In the genomic region with DNA sequence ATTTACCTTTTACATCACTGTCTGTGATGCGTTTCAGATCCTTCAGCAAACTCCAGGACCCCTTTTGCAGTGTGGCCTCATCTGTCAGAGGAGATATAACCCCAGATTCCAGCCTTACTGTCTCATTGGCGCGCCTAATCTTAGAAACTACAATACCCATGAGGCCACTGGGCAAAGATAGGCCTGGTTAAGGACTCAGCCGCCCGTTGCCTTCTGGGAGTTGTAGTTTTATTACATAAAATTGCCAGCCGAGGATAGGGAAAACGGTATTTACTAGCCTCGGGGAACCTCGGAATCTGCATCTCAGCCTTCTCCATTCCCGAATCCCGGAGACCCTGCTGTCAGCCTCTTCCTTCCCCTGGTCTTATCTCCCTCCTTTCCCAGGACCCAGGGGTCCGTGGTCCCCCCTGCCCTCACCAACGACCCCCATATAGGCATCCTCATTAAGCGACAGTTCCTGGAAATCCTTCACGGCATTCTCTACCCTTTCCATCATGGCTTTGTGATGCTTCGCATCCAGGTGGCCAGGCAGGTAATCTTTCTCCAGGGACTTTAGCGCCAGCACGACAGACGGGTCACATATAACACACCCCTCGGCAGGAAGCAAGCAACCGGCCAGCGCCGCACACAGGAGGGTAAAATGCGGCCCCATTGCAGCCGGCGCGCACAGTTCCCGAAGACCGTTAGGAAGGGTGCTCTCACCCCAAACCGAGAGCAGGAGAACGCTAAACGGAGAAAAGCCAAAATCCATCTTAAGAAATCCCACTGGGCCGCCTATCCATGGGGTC, we compare ENCODE assay signal across 8 cellular contexts. TPM values are rescaled to one million over a fixed set of nuclear protein-coding genes. Genes with fewer than 3 reads are reported as not detected.
DNase-seq lines count a peak whose midpoint lies in the region; ATAC-seq and TF ChIP-seq lines count a peak whose summit lies in the region.

No MANE protein-coding gene starts in this region.

- H3K4me1 ChIP-seq in psoas muscle, result no peaks in the 10 kb centered on the region

- no peak overlapping the region for H3K27ac ChIP-seq in psoas muscle

- intact Hi-C loops in psoas muscle (cut with DNase I), result no loop called here

- DNase-seq in AG08396 (ENCODE audit: low spot score), result peak; percentile 85
- DNase-seq in GM20000 (ENCODE audit: low spot score), result peak; percentile 79
- peak; percentile 44 for DNase-seq in NCI-H774 (lab: John Stamatoyannopoulos, UW)
- peak; percentile 36 for DNase-seq in activated T-cell treated with anti-CD3 and anti-CD28 coated beads for 24 hours (ENCODE audit: low read depth)
- peak; percentile 66 for DNase-seq in fibroblast of villous mesenchyme (ENCODE audit: low read depth)
- peak; percentile 56 to 75 for DNase-seq in psoas muscle

- TF ChIP-seq CTCF in GM20000 (IDR thresholded peaks at IDR 0.05; ENCODE audit: extremely low read depth, missing control alignments) (no peak), fibroblast of villous mesenchyme (IDR thresholded peaks at IDR 0.05; ENCODE audit: insufficient read depth, low read depth, low read length) (no peak), psoas muscle (IDR thresholded peaks at IDR 0.05) (no peak)

- no peak overlapping the region for H3K4me3 ChIP-seq in fibroblast of villous mesenchyme (ENCODE audit: low read depth, low read length)
- H3K4me3 ChIP-seq in psoas muscle, result no peak overlapping the region

- no peaks in the 10 kb centered on the region for H3K27me3 ChIP-seq in psoas muscle (ENCODE audit: insufficient read depth in 3 of 3, low read length in 2 of 3)

- no peaks in the 10 kb centered on the region for H3K9me3 ChIP-seq in psoas muscle

- ATAC-seq in psoas muscle (peak; percentile 67 to 78 (median 74)), GM21717 (IDR thresholded peaks at IDR 0.05; ENCODE audit: unreplicated experiment) (no peak), HG03565 (IDR thresholded peaks at IDR 0.05; ENCODE audit: unreplicated experiment) (no peak)

- 36 to 40% (median 37%) methylated on average over 33 of the region's 33 CpGs for WGBS in psoas muscle, 3 donors

- H3K36me3 ChIP-seq in psoas muscle (ENCODE audit: insufficient read depth in 1 of 2, low read depth in 1 of 2), result no peaks in the 10 kb centered on the region

RNA-seq across cellular contexts. Expression of gene IZUMO1, which starts 1.3 kb away (rescaled TPM):
- total RNA-seq in fibroblast of villous mesenchyme, result under 0.01 TPM in 1 of 2 replicates, not detected in the other
- under 1 TPM in 3 of 4 donors, not detected in 1; 0.26 to 0.76 (median 0.36) TPM for total RNA-seq in psoas muscle
- polyA plus RNA-seq in psoas muscle, result under 1 TPM in 2 of 3 donors, not detected in 1; 0.18 to 0.66 TPM

RNA-seq across cellular contexts. Expression of gene RASIP1, which starts 5.0 kb away (rescaled TPM):
- total RNA-seq in fibroblast of villous mesenchyme (0.97 and 2.6 TPM in 2 replicates), psoas muscle (1 to 10 TPM; 6.9 to 9.7 (median 8.0) TPM)
- polyA plus RNA-seq in psoas muscle, result 1 to 10 TPM; 3.9 to 7.7 (median 4.9) TPM

RNA-seq across cellular contexts. Expression of gene FUT1, which starts 7.0 kb away (rescaled TPM):
- total RNA-seq in fibroblast of villous mesenchyme (under 0.01 TPM in 2 replicates), psoas muscle (1 to 10 TPM; 1.6 to 2.3 (median 2.0) TPM)
- 1 to 10 TPM; 1.1 to 1.3 (median 1.3) TPM for polyA plus RNA-seq in psoas muscle

RNA-seq across cellular contexts. Expression of gene FGF21, which starts 9.9 kb away (rescaled TPM):
- total RNA-seq in fibroblast of villous mesenchyme, result not detected in 2 replicates
- 1 to 10 TPM in 2 of 4 donors, not detected in 2; 1.7 to 6.2 TPM for total RNA-seq in psoas muscle
- polyA plus RNA-seq in psoas muscle, result under 1 TPM in 2 of 3 donors, not detected in 1; 0.06 to 0.31 TPM

RNA-seq across cellular contexts. Expression of gene MAMSTR, which starts 25.9 kb away (rescaled TPM):
- total RNA-seq in fibroblast of villous mesenchyme, result 1.7 and 2.3 TPM in 2 replicates
- 10 to 100 TPM in 3 of 4 donors, 1 to 10 TPM in 1; 7.9 to 50.9 (median 32.9) TPM for total RNA-seq in psoas muscle
- polyA plus RNA-seq in psoas muscle, result 10 to 100 TPM in 1 of 3 donors, 1 to 10 TPM in 2; 3.1 to 10.5 (median 8.4) TPM

Comparison
In these comparisons a context has a peak if more than half of its experiments do, and no peak if none do; other contexts are left out.
1. ATAC-seq: peak in psoas muscle (4 of 4); none in GM21717 (single experiment) and HG03565 (single experiment).
2. Peak in every context shown above with its lines, with median percentiles within 50 percentile points of each other: DNase-seq.